In genomic region chr12:99009654-99010296, GRCh38 we compare ENCODE assay signal across 24 cellular contexts.
"Had no signal": no experiment of that assay in that cellular context is flagged by ENCODE, and none has a peak within 500 bp of the region (broad histone marks: within the 10 kb centered on the region; RNA-seq: fewer than 3 reads in every experiment).

No MANE protein-coding gene starts in this region.

- DNase-seq: activated B cell treated with CpG ODN at 0.5 μM for 24 hours; activated CD4-positive, alpha-beta T cell treated with anti-CD3 and anti-CD28 coated beads for 36 hours; activated CD4-positive, alpha-beta T cell treated with anti-CD3 and anti-CD28 coated beads, Interleukin-2, amount 50 U/mL, for 48 hours; activated CD8-positive, alpha-beta memory T cell treated with anti-CD3 and anti-CD28 coated beads, Interleukin-2, amount 50 U/mL, for 48 hours; activated naive CD4-positive, alpha-beta T cell treated with Interleukin-2 at 50 U/mL for 16 hours; activated naive CD8-positive, alpha-beta T cell treated with anti-CD3 and anti-CD28 coated beads for 36 hours; activated T-cell treated with anti-CD3 and anti-CD28 coated beads, Interleukin-2, amount 50 U/mL, for 4 hours; amniotic stem cell; effector CD4-positive, alpha-beta T cell; erythroblast; gastrocnemius medialis; left ventricle myocardium inferior; midbrain; ovary; right cardiac atrium; stimulated activated CD4-positive, alpha-beta T cell treated with anti-CD3 and anti-CD28 coated beads, Interleukin-1b, Interleukin-23, amount 100 ng/mL, for 48 hours; T1000 had no signal

- ATAC-seq: activated CD4-positive, alpha-beta T cell treated with anti-CD3 and anti-CD28 coated beads for 36 hours; activated T-cell treated with anti-CD3 and anti-CD28 coated beads, Interleukin-2, amount 50 U/mL, for 4 hours; gastrocnemius medialis; natural killer cell treated with Interleukin-12 subunit alpha and Interleukin-12 subunit beta and Interleukin-15 and Interleukin-18, amount 100 ng/mL, for 72 hours; right cardiac atrium; stimulated activated effector memory CD8-positive, alpha-beta T cell treated with anti-CD3 and anti-CD28 coated beads, Interleukin-12 subunit alpha, Interleukin-12 subunit beta, amount 100 ng/mL, for 72 hours had no signal

- H3K4me3 ChIP-seq: cardiac muscle cell, gastrocnemius medialis, left ventricle myocardium inferior, ovary, prostate gland, thoracic aorta, vagina had no signal

- H3K27ac ChIP-seq: cardiac muscle cell, gastrocnemius medialis, left ventricle myocardium inferior, neutrophil, ovary, prostate gland, thoracic aorta, vagina had no signal
